Comparison of ENCODE assay signal across 33 cellular contexts in the genomic region with DNA sequence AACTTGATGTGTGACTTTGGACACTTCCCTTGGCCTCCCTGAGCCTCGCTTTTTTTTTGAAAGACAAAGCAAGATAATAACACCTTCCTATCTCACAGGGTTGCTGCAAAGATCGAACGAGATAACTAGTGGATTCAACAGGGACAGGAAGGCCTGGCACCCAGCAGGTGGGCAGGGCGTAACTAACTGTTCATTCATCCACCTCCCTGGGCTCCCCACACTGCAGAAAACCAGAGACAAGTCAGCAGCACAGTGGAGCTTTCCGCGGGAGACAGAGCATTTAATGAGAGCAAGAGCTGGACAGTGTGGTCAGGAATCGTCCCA. TPM values are rescaled to one million over a fixed set of nuclear protein-coding genes. Genes with fewer than 3 reads are reported as not detected.
"Had no signal": no experiment of that assay in that cellular context is flagged by ENCODE, and none has a peak within 500 bp of the region (broad histone marks: within the 10 kb centered on the region; RNA-seq: fewer than 3 reads in every experiment).

No MANE protein-coding gene starts in this region.

- H3K4me3 ChIP-seq: coronary artery, esophagus squamous epithelium, heart right ventricle, lung, prostate gland, right atrium auricular region, sigmoid colon, testis, tibial artery had no signal

- DNase-seq: dermis blood vessel endothelial cell; effector memory CD4-positive, alpha-beta T cell; erythroblast; esophagus squamous epithelium; foreskin melanocyte; glutamatergic neuron; heart right ventricle; hippocampal formation; kidney glomerular epithelial cell; left colon; left ventricle myocardium superior; midbrain; naive thymus-derived CD4-positive, alpha-beta T cell; nucleus accumbens; sigmoid colon; stimulated activated CD4-positive, alpha-beta T cell treated with anti-CD3 and anti-CD28 coated beads, Interleukin-4, amount 100 ng/mL, for 4 hours; stimulated activated naive CD8-positive, alpha-beta T cell treated with anti-CD3 and anti-CD28 coated beads, Interleukin-15, Interleukin-2, amounts not matched to agents 100 U/mL and 50 U/mL, for 24 hours; substantia nigra; testis; tibial artery had no signal

- H3K4me1 ChIP-seq: heart right ventricle, prostate gland, right atrium auricular region, sigmoid colon, testis, tibial artery had no signal

- H3K27ac Mint-ChIP-seq: memory B cell; naive thymus-derived CD4-positive, alpha-beta T cell; nephron; stimulated activated memory B cell treated with anti-CD40 and anti-IgM and Interleukin-4, amounts not matched to agents 10 μg/mL and 1 μg/mL and 100 μg/mL, for 72 hours; type B pancreatic cell had no signal

- H3K4me1 Mint-ChIP-seq: memory B cell; naive thymus-derived CD4-positive, alpha-beta T cell; nephron had no signal

- ATAC-seq: heart right ventricle; left colon; left ventricle myocardium superior; naive thymus-derived CD4-positive, alpha-beta T cell; stimulated activated memory B cell treated with anti-CD40 and anti-IgM and Interleukin-4, amounts not matched to agents 10 μg/mL and 1 μg/mL and 100 μg/mL, for 72 hours; stimulated activated naive CD8-positive, alpha-beta T cell treated with anti-CD3 and anti-CD28 coated beads, Interleukin-15, Interleukin-2, amounts not matched to agents 100 U/mL and 50 U/mL, for 24 hours had no signal

- H3K9me3 Mint-ChIP-seq: memory B cell; naive thymus-derived CD4-positive, alpha-beta T cell; nephron; stimulated activated memory B cell treated with anti-CD40 and anti-IgM and Interleukin-4, amounts not matched to agents 10 μg/mL and 1 μg/mL and 100 μg/mL, for 72 hours; type B pancreatic cell had no signal

- H3K9me3 ChIP-seq: esophagus squamous epithelium, heart right ventricle, prostate gland, right atrium auricular region, sigmoid colon, testis, tibial artery had no signal

- H3K36me3 ChIP-seq: esophagus squamous epithelium, heart right ventricle, prostate gland, right atrium auricular region, sigmoid colon, tibial artery had no signal

- H3K27ac ChIP-seq: coronary artery, esophagus squamous epithelium, heart right ventricle, prostate gland, right atrium auricular region, sigmoid colon, testis, tibial artery had no signal

- H3K36me3 Mint-ChIP-seq: stimulated activated memory B cell treated with anti-CD40 and anti-IgM and Interleukin-4, amounts not matched to agents 10 μg/mL and 1 μg/mL and 100 μg/mL, for 72 hours; type B pancreatic cell had no signal

- H3K4me3 Mint-ChIP-seq: memory B cell; naive thymus-derived CD4-positive, alpha-beta T cell; nephron; stimulated activated memory B cell treated with anti-CD40 and anti-IgM and Interleukin-4, amounts not matched to agents 10 μg/mL and 1 μg/mL and 100 μg/mL, for 72 hours; type B pancreatic cell had no signal

- H3K27me3 ChIP-seq: right atrium auricular region, testis had no signal

- FAIRE-seq: endometrium, islet of Langerhans had no signal

RNA-seq across cellular contexts. Expression of gene SLC13A5, which starts 28.7 kb away (rescaled TPM):
- total RNA-seq: dermis blood vessel endothelial cell; left colon; left ventricle myocardium superior; naive thymus-derived CD4-positive, alpha-beta T cell; osteocyte; right atrium auricular region; skeletal muscle tissue; urinary bladder had no signal
- polyA plus RNA-seq: lung; naive thymus-derived CD4-positive, alpha-beta T cell had no signal

RNA-seq across cellular contexts. Expression of gene C17orf100, which starts 32.9 kb away (rescaled TPM):
- total RNA-seq: skeletal muscle tissue had no signal
